Comparison of ENCODE assay signal across 33 cellular contexts in genomic region chr1:117117697-117118096, GRCh38.
"Had no signal": no experiment of that assay in that cellular context is flagged by ENCODE, and none has a peak within 500 bp of the region (broad histone marks: within the 10 kb centered on the region; RNA-seq: fewer than 3 reads in every experiment).

No MANE protein-coding gene starts in this region.

- H3K9me3 ChIP-seq: adrenal gland, MG63, SJSA1, SK-N-SH had no signal

- H3K27ac Mint-ChIP-seq: activated B cell treated with CpG ODN at 0.5 μM for 24 hours; activated CD4-positive, alpha-beta memory T cell treated with anti-CD3 and anti-CD28 coated beads for 36 hours; activated naive CD4-positive, alpha-beta T cell treated with anti-CD3 and anti-CD28 coated beads for 36 hours; activated T-helper 1 cell treated with anti-CD3 and anti-CD28 coated beads, Interleukin-12 subunit alpha, Interleukin-12 subunit beta, Interleukin-2, Interleukin-4 antibody, amounts not matched to agents 30 ng/mL and 10 ng/mL and 1 ng/mL, durations not matched to agents 14 hours and 24 hours and 36 hours; T-cell had no signal

- H3K4me3 Mint-ChIP-seq: activated B cell treated with CpG ODN at 0.5 μM for 24 hours; activated CD4-positive, alpha-beta memory T cell treated with anti-CD3 and anti-CD28 coated beads for 36 hours; activated naive CD4-positive, alpha-beta T cell treated with anti-CD3 and anti-CD28 coated beads for 36 hours; activated T-cell treated with anti-CD3 and anti-CD28 coated beads, Interleukin-2, amount 50 U/mL, for 4 hours; activated T-helper 1 cell treated with anti-CD3 and anti-CD28 coated beads, Interleukin-12 subunit alpha, Interleukin-12 subunit beta, Interleukin-2, Interleukin-4 antibody, amounts not matched to agents 30 ng/mL and 10 ng/mL and 1 ng/mL, durations not matched to agents 14 hours and 24 hours and 36 hours; T-cell had no signal

- ATAC-seq: activated naive CD4-positive, alpha-beta T cell treated with anti-CD3 and anti-CD28 coated beads, Interleukin-2, amount 50 U/mL, for 72 hours; activated T-cell treated with anti-CD3 and anti-CD28 coated beads, Interleukin-2, amount 50 U/mL, for 4 hours; Panc1; T-cell had no signal

- H3K36me3 ChIP-seq: adrenal gland had no signal

- H3K36me3 Mint-ChIP-seq: activated CD4-positive, alpha-beta memory T cell treated with anti-CD3 and anti-CD28 coated beads for 36 hours; activated naive CD4-positive, alpha-beta T cell treated with anti-CD3 and anti-CD28 coated beads, Interleukin-2, amount 50 U/mL, for 72 hours; T-cell had no signal

- H3K9me3 Mint-ChIP-seq: activated B cell treated with CpG ODN at 0.5 μM for 24 hours; activated CD4-positive, alpha-beta memory T cell treated with anti-CD3 and anti-CD28 coated beads for 36 hours; activated naive CD4-positive, alpha-beta T cell treated with anti-CD3 and anti-CD28 coated beads for 36 hours; activated naive CD4-positive, alpha-beta T cell treated with anti-CD3 and anti-CD28 coated beads, Interleukin-2, amount 50 U/mL, for 72 hours; activated T-cell treated with anti-CD3 and anti-CD28 coated beads, Interleukin-2, amount 50 U/mL, for 4 hours; activated T-helper 1 cell treated with anti-CD3 and anti-CD28 coated beads, Interleukin-12 subunit alpha, Interleukin-12 subunit beta, Interleukin-2, Interleukin-4 antibody, amounts not matched to agents 30 ng/mL and 10 ng/mL and 1 ng/mL, durations not matched to agents 14 hours and 24 hours and 36 hours; T-cell had no signal

- H3K27ac ChIP-seq: adrenal gland, SJSA1, VCaP had no signal

- DNase-seq: activated B cell treated with CpG ODN at 0.5 μM for 24 hours; activated CD4-positive, alpha-beta memory T cell treated with anti-CD3 and anti-CD28 coated beads for 36 hours; activated CD4-positive, alpha-beta T cell treated with anti-CD3 and anti-CD28 coated beads for 4 hours; activated CD4-positive, alpha-beta T cell treated with anti-CD3 and anti-CD28 coated beads, Interleukin-2, amount 50 U/mL, for 1 hour; activated CD4-positive, CD25-positive, alpha-beta regulatory T cell treated with anti-CD3 and anti-CD28 coated beads, Interleukin-2, amount 50 U/mL, for 72 hours; activated CD8-positive, alpha-beta memory T cell treated with anti-CD3 and anti-CD28 coated beads, Interleukin-2, amount 50 U/mL, for 4 hours; activated gamma-delta T cell treated with Interleukin-2 at 50 U/mL for 16 hours; activated naive CD4-positive, alpha-beta T cell treated with anti-CD3 and anti-CD28 coated beads for 36 hours; activated T-cell treated with anti-CD3 and anti-CD28 coated beads for 4 hours; activated T-cell treated with anti-CD3 and anti-CD28 coated beads, Interleukin-2, amount 50 U/mL, for 4 hours; adrenal gland; Karpas-422; KBM-7; MG63; NCI-H1048; NCI-H1105 treated with DMSO at 0.1 percent for 48 hours; NCI-H1436; NCI-H1694; NCI-H1930; NCI-H2081 treated with DMSO at 0.1 percent for 48 hours; NCI-H345; NCI-H524 treated with DMSO at 0.1 percent for 48 hours; SHP77 treated with DMSO at 0.1 percent for 48 hours; SK-N-SH; T-cell; T-helper 2 cell; T-helper 9 cell had no signal

- H3K27me3 ChIP-seq: adrenal gland, MG63, SJSA1 had no signal

- H3K27me3 Mint-ChIP-seq: activated B cell treated with CpG ODN at 0.5 μM for 24 hours, brain had no signal

- H3K4me3 ChIP-seq: adrenal gland, MG63, SJSA1 had no signal
